In the genomic region with DNA sequence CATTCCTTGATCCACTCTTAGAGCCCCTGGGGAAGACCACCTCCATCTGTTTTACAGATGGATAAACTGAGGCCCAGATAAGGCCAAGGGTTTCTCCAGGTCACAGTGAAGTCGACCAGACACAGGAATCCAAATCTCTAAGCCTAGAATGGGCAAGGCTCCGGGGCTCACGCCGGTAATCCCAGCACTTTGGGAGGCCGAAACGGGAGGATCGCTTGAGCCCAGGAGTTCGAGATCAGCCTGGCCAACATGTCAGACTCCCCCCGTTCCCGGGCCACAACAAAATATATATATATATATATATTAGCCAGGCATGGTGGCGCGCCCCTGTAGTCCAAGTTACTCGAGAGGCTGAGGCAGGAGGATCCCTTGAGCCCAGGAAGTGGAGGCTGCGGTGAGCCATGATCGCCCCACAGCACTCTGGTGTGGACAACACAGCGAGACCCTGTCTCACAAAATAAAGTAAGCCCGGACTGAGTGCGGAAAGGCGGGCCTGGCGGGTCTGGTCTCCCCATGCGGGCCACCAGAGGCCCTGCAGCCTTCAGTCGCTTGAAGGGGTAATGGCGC, we compare ENCODE assay signal across 8 cellular contexts. TPM values are rescaled to one million over a fixed set of nuclear protein-coding genes. Genes with fewer than 3 reads are reported as not detected.
DNase-seq lines count a peak whose midpoint lies in the region; ATAC-seq and TF ChIP-seq lines count a peak whose summit lies in the region.

No MANE protein-coding gene starts in this region.

- peaks cover 42% of the 10 kb centered on the region for H3F3A ChIP-seq in PC-9 (ENCODE audit: insufficient read depth, low read depth)

- peak overlapping the region; percentile 91 for H3K27ac ChIP-seq in CD8-positive, alpha-beta T cell (ENCODE audit: low read depth, low read length)
- H3K27ac ChIP-seq in PC-9 (peak overlapping the region; percentile 80), ovary (peak overlapping the region in 1 of 2 donors; percentile 51)

- H3K36me3 Mint-ChIP-seq in CD8-positive, alpha-beta T cell, result peaks cover 84% of the 10 kb centered on the region
- H3K36me3 Mint-ChIP-seq in effector memory CD8-positive, alpha-beta T cell (ENCODE audit: insufficient read depth), result peaks cover 96% of the 10 kb centered on the region

- no peaks in the 10 kb centered on the region for H3K27me3 Mint-ChIP-seq in CD8-positive, alpha-beta T cell (ENCODE audit: low read depth)
- no peaks in the 10 kb centered on the region for H3K27me3 Mint-ChIP-seq in effector memory CD8-positive, alpha-beta T cell

- H4K20me1 ChIP-seq in PC-9 (ENCODE audit: insufficient read depth), result peaks cover 38% of the 10 kb centered on the region

- CTCF ChIA-PET in CD8-positive, alpha-beta T cell (lab: Charles Lee), result interaction anchor here (1.4 to 3.2 kb wide), 2 partner anchors 11 to 13 kb away, joined by 4 to 19 read pairs; partner anchors contain the start of gene FLT3LG
- CTCF ChIA-PET in PC-9 (lab: Charles Lee), result no interaction called here

- peaks cover 47% of the 10 kb centered on the region for H3K4me1 Mint-ChIP-seq in CD8-positive, alpha-beta T cell (ENCODE audit: low read depth)
- H3K4me1 Mint-ChIP-seq in effector memory CD8-positive, alpha-beta T cell (ENCODE audit: low read depth in 2 of 2), result peaks cover 27 to 35% of the 10 kb centered on the region in 2 donors

- DNase-seq in CD8-positive, alpha-beta T cell, result no peak
- DNase-seq in PC-9, result no peak
- DNase-seq in effector memory CD8-positive, alpha-beta T cell, result no peak
- no peak for DNase-seq in ovary
- DNase-seq in OCI-M1 (lab: John Stamatoyannopoulos, UW), result no peak
- DNase-seq in CD1c-positive myeloid dendritic cell (ENCODE audit: extremely low spot score), result no peak
- DNase-seq in activated gamma-delta T cell treated with Interleukin-2 at 50 U/mL for 16 hours, result no peak

- WGBS in ovary, 3 donors, result 59 to 64% (median 61%) methylated on average over 23 of the region's 23 CpGs

- no peaks in the 10 kb centered on the region for H3K9me2 ChIP-seq in PC-9 (ENCODE audit: insufficient read depth)

- H3K27ac Mint-ChIP-seq in CD8-positive, alpha-beta T cell, result peak overlapping the region; percentile 92
- peak overlapping the region; percentile 98 to 99 for H3K27ac Mint-ChIP-seq in effector memory CD8-positive, alpha-beta T cell

- no peak for TF ChIP-seq CTCF in CD8-positive, alpha-beta T cell (IDR thresholded peaks at IDR 0.05)
- TF ChIP-seq CTCF in PC-9 (conservative IDR thresholded peaks at IDR 0.05) (no peak), ovary (IDR thresholded peaks at IDR 0.05) (no peak)

- peak overlapping the region; percentile 96 for H3K4me2 ChIP-seq in PC-9

- H3K79me2 ChIP-seq in PC-9 (ENCODE audit: low read depth), result peaks cover 52% of the 10 kb centered on the region

- TF ChIP-seq POLR2A in ovary (IDR thresholded peaks at IDR 0.05), result no peak

- TF ChIP-seq EP300 in ovary (IDR thresholded peaks at IDR 0.05), result no peak

- TSS peak; percentile 90 for BruUV-seq in PC-9 (replicated peaks; lab: Mats Ljungman, UMichigan)

- H3K4me3 ChIP-seq in CD8-positive, alpha-beta T cell (ENCODE audit: low read depth, low read length), result no peak overlapping the region
- H3K4me3 ChIP-seq in PC-9 (peak overlapping the region; percentile 71), ovary (peak overlapping the region; percentile 27)

- no peaks in the 10 kb centered on the region for H3K27me3 ChIP-seq in CD8-positive, alpha-beta T cell (ENCODE audit: insufficient read depth, low read length)
- H3K27me3 ChIP-seq in PC-9 (ENCODE audit: insufficient read depth, low read depth) (no peaks in the 10 kb centered on the region), ovary (no peaks in the 10 kb centered on the region)

- peaks cover 47% of the 10 kb centered on the region for H3K36me3 ChIP-seq in CD8-positive, alpha-beta T cell (ENCODE audit: insufficient read depth, low read length)
- H3K36me3 ChIP-seq in PC-9 (ENCODE audit: low read depth) (peaks cover 41% of the 10 kb centered on the region), ovary (no peaks in the 10 kb centered on the region)

- peak overlapping the region; percentile 97 for H3K4me3 Mint-ChIP-seq in CD8-positive, alpha-beta T cell
- peak overlapping the region; percentile 96 to 98 for H3K4me3 Mint-ChIP-seq in effector memory CD8-positive, alpha-beta T cell

- peak overlapping the region; percentile 88 for H2AFZ ChIP-seq in PC-9

- intact Hi-C loops in CD8-positive, alpha-beta T cell (cut with DNase I, micrococcal nuclease), result loop anchor here (1.0 to 2.0 kb wide), 5 partner anchors 10 to 390 kb away; partner anchors contain the start of genes FLT3LG (in 2 of the 2), RPS11 (in 2 of the 2), AKT1S1 (in 1 of the 2) and ALDH16A1 (in 1 of the 2)
- intact Hi-C loops in PC-9 (cut with micrococcal nuclease; ENCODE audit: unreplicated experiment) (loop anchor here (1.0 to 2.0 kb wide), 3 partner anchors 10 to 390 kb away; partner anchors contain the start of genes AKT1S1, ALDH16A1, RPS11 and TBC1D17), ovary (cut with DNase I) (loop anchor here in 1 of 4 donors (10.0 kb wide), 1 partner anchor 188 kb away; the partner anchor contains the start of gene PRMT1)

- H3K4me1 ChIP-seq in CD8-positive, alpha-beta T cell (ENCODE audit: insufficient read depth, low read length), result peaks cover 39% of the 10 kb centered on the region
- H3K4me1 ChIP-seq in PC-9 (replicated peaks; ENCODE audit: insufficient read depth) (peaks cover 18% of the 10 kb centered on the region), ovary (ENCODE audit: insufficient read depth) (peaks cover 9% of the 10 kb centered on the region)

- no peaks in the 10 kb centered on the region for H3K9me3 ChIP-seq in CD8-positive, alpha-beta T cell (ENCODE audit: low read length)
- H3K9me3 ChIP-seq in PC-9 (ENCODE audit: insufficient read depth, low read depth) (no peaks in the 10 kb centered on the region), ovary (no peaks in the 10 kb centered on the region)

- ATAC-seq in CD8-positive, alpha-beta T cell, result no peak
- no peak for ATAC-seq in effector memory CD8-positive, alpha-beta T cell (replicated peaks)
- no peak for ATAC-seq in GM21786 (IDR thresholded peaks at IDR 0.05; ENCODE audit: unreplicated experiment)

- no peaks in the 10 kb centered on the region for H3K9me3 Mint-ChIP-seq in CD8-positive, alpha-beta T cell
- H3K9me3 Mint-ChIP-seq in effector memory CD8-positive, alpha-beta T cell, result no peaks in the 10 kb centered on the region

- POLR2A ChIA-PET in CD8-positive, alpha-beta T cell (lab: Charles Lee), result interaction anchor here (0.9 to 2.6 kb wide), 8 partner anchors 9 to 1272 kb away, joined by 3 to 14 read pairs (median 6); partner anchors contain the start of genes FLT3LG, NOSIP, PRRG2 and RPS11
- POLR2A ChIA-PET in PC-9 (lab: Charles Lee; ENCODE audit: unreplicated experiment), result no interaction called here

RNA-seq across cellular contexts. Expression of gene RPL13A, which starts 0.6 kb away (rescaled TPM):
- total RNA-seq in CD8-positive, alpha-beta T cell, result 1,000 to 10,000 TPM; 5,165 to 5,323 TPM
- total RNA-seq in PC-9 (2021) (2,360 and 3,865 TPM in 2 replicates), ovary (1,000 to 10,000 TPM; 4,998 to 9,736 (median 6,664) TPM)
- polyA plus RNA-seq in ovary, result 1,000 to 10,000 TPM; 3,682 to 6,907 TPM

RNA-seq across cellular contexts. Expression of gene RPS11, which starts 9.4 kb away (rescaled TPM):
- 1,000 to 10,000 TPM; 3,746 to 3,873 TPM for total RNA-seq in CD8-positive, alpha-beta T cell
- 1,702 and 2,282 TPM in 2 replicates for total RNA-seq in PC-9 (2021)
- over 10,000 TPM in 2 of 7 donors, 1,000 to 10,000 TPM in 5; 2,881 to 13,366 (median 4,211) TPM for total RNA-seq in ovary
- 1,000 to 10,000 TPM; 8,754 to 9,572 TPM for polyA plus RNA-seq in ovary

RNA-seq across cellular contexts. Expression of gene FLT3LG, which starts 12.8 kb away (rescaled TPM):
- total RNA-seq in CD8-positive, alpha-beta T cell, result 100 to 1,000 TPM; 246 to 259 TPM
- total RNA-seq in PC-9 (2021), result 5.1 and 5.3 TPM in 2 replicates
- total RNA-seq in ovary, result 10 to 100 TPM in 5 of 7 donors, 1 to 10 TPM in 2; 5.1 to 15.2 (median 12.2) TPM
- polyA plus RNA-seq in ovary, result 10 to 100 TPM in 1 of 2 donors, 1 to 10 TPM in 1; 3.9 to 15.3 TPM

RNA-seq across cellular contexts. Expression of gene FCGRT, which starts 25.7 kb away (rescaled TPM):
- total RNA-seq in CD8-positive, alpha-beta T cell, result 10 to 100 TPM; 20.1 to 25.5 TPM
- 4.8 and 6.7 TPM in 2 replicates for total RNA-seq in PC-9 (2021)
- 100 to 1,000 TPM; 158 to 247 (median 238) TPM for total RNA-seq in ovary
- polyA plus RNA-seq in ovary, result 100 to 1,000 TPM; 180 to 295 TPM

RNA-seq across cellular contexts. Expression of gene ALDH16A1, which starts 33.8 kb away (rescaled TPM):
- total RNA-seq in CD8-positive, alpha-beta T cell, result 10 to 100 TPM; 26.1 to 30.7 TPM
- 40.9 and 66.8 TPM in 2 replicates for total RNA-seq in PC-9 (2021)
- 10 to 100 TPM; 15.8 to 24.2 (median 20.2) TPM for total RNA-seq in ovary
- polyA plus RNA-seq in ovary, result 10 to 100 TPM in 1 of 2 donors, under 1 TPM in 1; 0.93 to 22.5 TPM

Comparison
In these comparisons a context has a peak if more than half of its experiments do, and no peak if none do; other contexts are left out.
1. RNA of gene FLT3LG, which starts 12.8 kb away (total RNA-seq): 246 to 259 TPM in CD8-positive, alpha-beta T cell; 5.1 to 15.2 TPM in ovary and 5.1 to 5.3 TPM in PC-9; every median in the first group is over 10 times any median in the second.